2 cellular contexts compared by ENCODE assay signal in the genomic region with DNA sequence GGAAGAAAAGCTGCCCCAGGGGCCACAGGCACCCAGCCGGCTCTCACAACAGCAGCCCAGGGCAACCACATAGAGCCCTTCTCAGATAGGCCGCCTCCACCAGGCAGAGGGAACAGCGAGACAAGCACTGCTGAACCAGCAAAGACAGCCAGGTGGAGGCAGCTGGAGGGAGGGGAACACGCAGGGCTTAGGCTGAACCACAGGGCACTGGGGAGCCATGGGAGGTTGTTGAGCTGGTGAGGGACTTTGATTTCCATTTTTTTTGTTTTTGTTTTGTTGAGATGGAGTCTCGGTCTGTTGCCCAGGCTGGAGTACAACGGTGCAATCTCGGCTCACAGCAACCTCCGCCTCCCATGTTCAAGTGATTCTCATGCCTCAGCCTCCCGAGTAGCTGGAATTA.
TF ChIP-seq lines count a peak whose summit lies in the region.

No MANE protein-coding gene starts in this region.

TF ChIP-seq in HCT116, 20 proteins besides CTCF, POLR2A, EP300 and RAD21 (continued from another document):
- TF ChIP-seq EZH2 (IDR thresholded peaks at IDR 0.05), result no peak
- no peak for TF ChIP-seq TCF7L2 (IDR thresholded peaks at IDR 0.05; ENCODE audit: borderline replicate concordance, extremely low read depth, insufficient read depth, insufficient read length)
- no peak for TF ChIP-seq ZNF274 (IDR thresholded peaks at IDR 0.05; ENCODE audit: low read depth, low read length)
- no peak for TF ChIP-seq SRF (IDR thresholded peaks at IDR 0.05; ENCODE audit: low read depth)
- TF ChIP-seq FOSL1 (IDR thresholded peaks at IDR 0.05; ENCODE audit: low read depth), result no peak
- TF ChIP-seq, protein P1, sequence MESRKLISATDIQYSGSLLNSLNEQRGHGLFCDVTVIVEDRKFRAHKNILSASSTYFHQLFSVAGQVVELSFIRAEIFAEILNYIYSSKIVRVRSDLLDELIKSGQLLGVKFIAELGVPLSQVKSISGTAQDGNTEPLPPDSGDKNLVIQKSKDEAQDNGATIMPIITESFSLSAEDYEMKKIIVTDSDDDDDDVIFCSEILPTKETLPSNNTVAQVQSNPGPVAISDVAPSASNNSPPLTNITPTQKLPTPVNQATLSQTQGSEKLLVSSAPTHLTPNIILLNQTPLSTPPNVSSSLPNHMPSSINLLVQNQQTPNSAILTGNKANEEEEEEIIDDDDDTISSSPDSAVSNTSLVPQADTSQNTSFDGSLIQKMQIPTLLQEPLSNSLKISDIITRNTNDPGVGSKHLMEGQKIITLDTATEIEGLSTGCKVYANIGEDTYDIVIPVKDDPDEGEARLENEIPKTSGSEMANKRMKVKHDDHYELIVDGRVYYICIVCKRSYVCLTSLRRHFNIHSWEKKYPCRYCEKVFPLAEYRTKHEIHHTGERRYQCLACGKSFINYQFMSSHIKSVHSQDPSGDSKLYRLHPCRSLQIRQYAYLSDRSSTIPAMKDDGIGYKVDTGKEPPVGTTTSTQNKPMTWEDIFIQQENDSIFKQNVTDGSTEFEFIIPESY (IDR thresholded peaks at IDR 0.05; ENCODE audit: extremely low read depth, insufficient replicate concordance, low read length), result no peak
- no peak for TF ChIP-seq YY1 (IDR thresholded peaks at IDR 0.05; ENCODE audit: extremely low read depth, insufficient replicate concordance, low read depth, low read length)
- TF ChIP-seq SIN3A (IDR thresholded peaks at IDR 0.05; ENCODE audit: low read depth), result no peak
- no peak for TF ChIP-seq CBX3 (IDR thresholded peaks at IDR 0.05; ENCODE audit: low read depth)
- TF ChIP-seq, protein P2, sequence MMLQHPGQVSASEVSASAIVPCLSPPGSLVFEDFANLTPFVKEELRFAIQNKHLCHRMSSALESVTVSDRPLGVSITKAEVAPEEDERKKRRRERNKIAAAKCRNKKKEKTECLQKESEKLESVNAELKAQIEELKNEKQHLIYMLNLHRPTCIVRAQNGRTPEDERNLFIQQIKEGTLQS (IDR thresholded peaks at IDR 0.05), result no peak
- TF ChIP-seq SP1 (IDR thresholded peaks at IDR 0.05; ENCODE audit: low read depth), result no peak
- TF ChIP-seq POLR2AphosphoS5 (IDR thresholded peaks at IDR 0.05; ENCODE audit: low read depth, low read length), result no peak
- TF ChIP-seq EZH2phosphoT487 (IDR thresholded peaks at IDR 0.05; ENCODE audit: borderline replicate concordance), result no peak
- TF ChIP-seq, protein P3, sequence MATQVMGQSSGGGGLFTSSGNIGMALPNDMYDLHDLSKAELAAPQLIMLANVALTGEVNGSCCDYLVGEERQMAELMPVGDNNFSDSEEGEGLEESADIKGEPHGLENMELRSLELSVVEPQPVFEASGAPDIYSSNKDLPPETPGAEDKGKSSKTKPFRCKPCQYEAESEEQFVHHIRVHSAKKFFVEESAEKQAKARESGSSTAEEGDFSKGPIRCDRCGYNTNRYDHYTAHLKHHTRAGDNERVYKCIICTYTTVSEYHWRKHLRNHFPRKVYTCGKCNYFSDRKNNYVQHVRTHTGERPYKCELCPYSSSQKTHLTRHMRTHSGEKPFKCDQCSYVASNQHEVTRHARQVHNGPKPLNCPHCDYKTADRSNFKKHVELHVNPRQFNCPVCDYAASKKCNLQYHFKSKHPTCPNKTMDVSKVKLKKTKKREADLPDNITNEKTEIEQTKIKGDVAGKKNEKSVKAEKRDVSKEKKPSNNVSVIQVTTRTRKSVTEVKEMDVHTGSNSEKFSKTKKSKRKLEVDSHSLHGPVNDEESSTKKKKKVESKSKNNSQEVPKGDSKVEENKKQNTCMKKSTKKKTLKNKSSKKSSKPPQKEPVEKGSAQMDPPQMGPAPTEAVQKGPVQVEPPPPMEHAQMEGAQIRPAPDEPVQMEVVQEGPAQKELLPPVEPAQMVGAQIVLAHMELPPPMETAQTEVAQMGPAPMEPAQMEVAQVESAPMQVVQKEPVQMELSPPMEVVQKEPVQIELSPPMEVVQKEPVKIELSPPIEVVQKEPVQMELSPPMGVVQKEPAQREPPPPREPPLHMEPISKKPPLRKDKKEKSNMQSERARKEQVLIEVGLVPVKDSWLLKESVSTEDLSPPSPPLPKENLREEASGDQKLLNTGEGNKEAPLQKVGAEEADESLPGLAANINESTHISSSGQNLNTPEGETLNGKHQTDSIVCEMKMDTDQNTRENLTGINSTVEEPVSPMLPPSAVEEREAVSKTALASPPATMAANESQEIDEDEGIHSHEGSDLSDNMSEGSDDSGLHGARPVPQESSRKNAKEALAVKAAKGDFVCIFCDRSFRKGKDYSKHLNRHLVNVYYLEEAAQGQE (IDR thresholded peaks at IDR 0.05; ENCODE audit: low read depth), result no peak
- no peak for TF ChIP-seq ELF1 (IDR thresholded peaks at IDR 0.05; ENCODE audit: borderline replicate concordance, low read depth)
- TF ChIP-seq ZFX (IDR thresholded peaks at IDR 0.05), result no peak
- no peak for TF ChIP-seq EGR1 (IDR thresholded peaks at IDR 0.05; ENCODE audit: low read depth)
- TF ChIP-seq JUND (IDR thresholded peaks at IDR 0.05), result no peak
- TF ChIP-seq, protein P4, sequence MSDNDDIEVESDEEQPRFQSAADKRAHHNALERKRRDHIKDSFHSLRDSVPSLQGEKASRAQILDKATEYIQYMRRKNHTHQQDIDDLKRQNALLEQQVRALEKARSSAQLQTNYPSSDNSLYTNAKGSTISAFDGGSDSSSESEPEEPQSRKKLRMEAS (IDR thresholded peaks at IDR 0.05), result no peak

TF ChIP-seq in liver, 16 proteins besides CTCF, POLR2A, EP300 and RAD21:
- TF ChIP-seq FOXA1 (IDR thresholded peaks at IDR 0.05) (no peak), HNF4G (IDR thresholded peaks at IDR 0.05) (no peak), NR2F2 (IDR thresholded peaks at IDR 0.05) (no peak), TAF1 (conservative IDR thresholded peaks at IDR 0.05) (no peak), FOXA2 (IDR thresholded peaks at IDR 0.05) (no peak), GABPA (IDR thresholded peaks at IDR 0.05 in 1 of 2, conservative IDR thresholded peaks at IDR 0.05 in 1 of 2) (no peak), RXRA (IDR thresholded peaks at IDR 0.05) (no peak), JUND (IDR thresholded peaks at IDR 0.05) (no peak), YY1 (IDR thresholded peaks at IDR 0.05) (no peak), HNF4A (conservative IDR thresholded peaks at IDR 0.05) (no peak), EGR1 (IDR thresholded peaks at IDR 0.05; ENCODE audit: low read depth in 2 of 2) (no peak), SP1 (IDR thresholded peaks at IDR 0.05) (no peak)
- TF ChIP-seq, protein P4 (IDR thresholded peaks at IDR 0.05), result no peak
- TF ChIP-seq, protein P2 (IDR thresholded peaks at IDR 0.05), result no peak
- TF ChIP-seq, protein P3 (IDR thresholded peaks at IDR 0.05), result no peak
- TF ChIP-seq, protein P1 (IDR thresholded peaks at IDR 0.05), result no peak
